ENCODE assay signal across 8 cellular contexts in genomic region chrX:68828740-68829593, GRCh38. TPM values are rescaled to one million over a fixed set of nuclear protein-coding genes. Genes with fewer than 3 reads are reported as not detected.
A peak's percentile ranks its signal among the peaks of the same experiment; 100 is the strongest.
DNase-seq lines count a peak whose midpoint lies in the region; ATAC-seq and TF ChIP-seq lines count a peak whose summit lies in the region.

Gene EFNB1, plus strand, starts transcription at chrX:68829021. Its CDS starts 756 bp downstream, at chrX:68829777.

- peak within 1 kb of the TSS; percentile 90 for H3K4me3 Mint-ChIP-seq in activated CD4-positive, alpha-beta T cell treated with anti-CD3 and anti-CD28 coated beads, Interleukin-2, amount 10 ng/mL, durations not matched to agents 24 days and 14 days

- H3K4me1 Mint-ChIP-seq in activated CD4-positive, alpha-beta T cell treated with anti-CD3 and anti-CD28 coated beads, Interleukin-2, amount 10 ng/mL, durations not matched to agents 24 days and 14 days = peaks cover 14% of the 10 kb centered on the region

- peaks cover 6% of the 10 kb centered on the region for H3K27me3 Mint-ChIP-seq in activated CD4-positive, alpha-beta T cell treated with anti-CD3 and anti-CD28 coated beads, Interleukin-2, amount 10 ng/mL, durations not matched to agents 24 days and 14 days

- TF ChIP-seq POLR2A in GM19099 (IDR thresholded peaks at IDR 0.05; ENCODE audit: extremely low read depth, insufficient read length, low read depth) = peak; percentile 56

- no peaks in the 10 kb centered on the region for H3K36me3 Mint-ChIP-seq in activated CD4-positive, alpha-beta T cell treated with anti-CD3 and anti-CD28 coated beads, Interleukin-2, amount 10 ng/mL, durations not matched to agents 24 days and 14 days (ENCODE audit: low read depth)

- DNase-seq in Ammon's horn (ENCODE audit: low spot score) = peak; percentile 97
- peak; percentile 82 for DNase-seq in NCI-H524 treated with DMSO at 0.1 percent for 48 hours (lab: John Stamatoyannopoulos, UW)
- DNase-seq in activated CD4-positive, alpha-beta T cell treated with anti-CD3 and anti-CD28 coated beads, Interleukin-2, amount 10 ng/mL, durations not matched to agents 24 days and 14 days = peak; percentile 95
- peak; percentile 27 for DNase-seq in cortex of kidney (lab: John Stamatoyannopoulos, UW)
- DNase-seq in left kidney (ENCODE audit: low read depth, low spot score) = peak; percentile 98
- DNase-seq in stimulated activated CD4-positive, alpha-beta T cell treated with anti-CD3 and anti-CD28 coated beads, Interleukin-1b, Interleukin-23, amount 100 ng/mL, for 48 hours = peak; percentile 87

- peak; percentile 90 for ATAC-seq in HG03378 (IDR thresholded peaks at IDR 0.05; ENCODE audit: unreplicated experiment)

- peak within 1 kb of the TSS; percentile 71 for H3K27ac Mint-ChIP-seq in activated CD4-positive, alpha-beta T cell treated with anti-CD3 and anti-CD28 coated beads, Interleukin-2, amount 10 ng/mL, durations not matched to agents 24 days and 14 days

- no peaks in the 10 kb centered on the region for H3K9me3 Mint-ChIP-seq in activated CD4-positive, alpha-beta T cell treated with anti-CD3 and anti-CD28 coated beads, Interleukin-2, amount 10 ng/mL, durations not matched to agents 24 days and 14 days

- intact Hi-C loops in activated CD4-positive, alpha-beta T cell treated with anti-CD3 and anti-CD28 coated beads, Interleukin-2, amount 10 ng/mL, durations not matched to agents 24 days and 14 days (cut with micrococcal nuclease) = loop anchor here (1.0 to 5.0 kb wide), 5 partner anchors 97 to 456 kb away; partner anchors contain the start of gene PJA1

RNA-seq across cellular contexts. Expression of gene EFNB1, which starts in this region (rescaled TPM):
- total RNA-seq in activated CD4-positive, alpha-beta T cell treated with anti-CD3 and anti-CD28 coated beads, Interleukin-2, amount 10 ng/mL, durations not matched to agents 24 days and 14 days = 6.3 and 7.1 TPM in 2 replicates

Comparison
In these comparisons a context has a peak if more than half of its experiments do, and no peak if none do; other contexts are left out.
1. Peak in every context shown above with its lines: DNase-seq and ATAC-seq.
2. DNase-seq: peak in every context shown above with its lines; median percentile 98 in left kidney; 97 in Ammon's horn; 95 in activated CD4-positive, alpha-beta T cell treated with anti-CD3 and anti-CD28 coated beads, Interleukin-2, amount 10 ng/mL, durations not matched to agents 24 days and 14 days; 87 in stimulated activated CD4-positive, alpha-beta T cell treated with anti-CD3 and anti-CD28 coated beads, Interleukin-1b, Interleukin-23, amount 100 ng/mL, for 48 hours; 82 in NCI-H524 treated with DMSO at 0.1 percent for 48 hours; 27 in cortex of kidney.